In the genomic region with DNA sequence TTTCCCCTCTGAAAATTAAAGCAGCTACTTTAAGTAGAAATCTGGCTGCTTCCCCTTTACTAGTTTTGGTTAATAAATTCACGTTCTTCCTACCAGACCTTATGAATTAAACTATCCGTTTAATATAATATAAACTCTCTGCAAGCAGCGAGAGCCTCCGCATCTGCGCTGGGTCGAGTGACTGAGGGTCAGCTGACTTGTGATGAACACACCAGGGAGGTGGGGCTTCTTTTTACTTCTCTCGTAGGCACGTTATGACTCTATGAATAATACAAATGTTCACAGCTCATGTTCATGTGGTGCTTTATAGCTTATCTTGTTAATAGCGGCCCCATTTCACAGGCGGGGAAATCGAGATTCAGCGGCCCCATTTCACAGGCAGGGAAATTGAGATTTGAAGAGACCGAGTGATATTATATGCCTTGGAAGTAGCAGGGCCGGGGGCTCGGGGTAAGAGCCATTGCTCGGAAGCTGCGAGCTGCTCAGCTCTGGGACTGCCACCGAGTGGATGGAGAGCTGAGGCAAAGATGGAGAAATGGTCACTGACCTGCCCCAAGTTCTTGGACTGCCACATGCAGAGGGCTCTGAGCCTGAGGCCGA, we compare ENCODE assay signal across 10 cellular contexts. TPM values are rescaled to one million over a fixed set of nuclear protein-coding genes. Genes with fewer than 3 reads are reported as not detected.
A peak's percentile ranks its signal among the peaks of the same experiment; 100 is the strongest.
DNase-seq lines count a peak whose midpoint lies in the region; TF ChIP-seq lines count a peak whose summit lies in the region.
"Had no signal": no experiment of that assay in that cellular context is flagged by ENCODE, and none has a peak within 500 bp of the region (broad histone marks: within the 10 kb centered on the region; RNA-seq: fewer than 3 reads in every experiment).

No MANE protein-coding gene starts in this region.

- intact Hi-C loops in PC-9 (cut with micrococcal nuclease; ENCODE audit: unreplicated experiment) (no loop called here), spleen (cut with DNase I; ENCODE audit: low total_unique reads) (no loop called here), Calu3 (cut with micrococcal nuclease; ENCODE audit: unreplicated experiment) (no loop called here)

- H3K79me2 ChIP-seq in PC-9 (ENCODE audit: low read depth): peaks cover 8% of the 10 kb centered on the region; the same call in 1 of the 2 replicates

- H3K27me3 ChIP-seq in PC-9 (ENCODE audit: insufficient read depth, low read depth): no peaks in the 10 kb centered on the region
- H3K27me3 ChIP-seq in cardiac muscle cell: no peaks in the 10 kb centered on the region
- peaks cover 0 to 44% (median 0%) of the 10 kb centered on the region in 7 donors for H3K27me3 ChIP-seq in spleen (replicated peaks in 1 of 7)

- no peak for TF ChIP-seq POLR2A in spleen (IDR thresholded peaks at IDR 0.05)

- no peak overlapping the region for H2AFZ ChIP-seq in PC-9

- H3K36me3 Mint-ChIP-seq in Calu3 (ENCODE audit: insufficient read depth, unreplicated experiment): peaks cover 12% of the 10 kb centered on the region

- no peak overlapping the region for H3K27ac Mint-ChIP-seq in Calu3 (ENCODE audit: unreplicated experiment)

- peaks cover 63% of the 10 kb centered on the region for H3F3A ChIP-seq in PC-9 (ENCODE audit: insufficient read depth, low read depth)

- DNase-seq in NCI-H2227 (lab: John Stamatoyannopoulos, UW; ENCODE audit: unreplicated experiment): peak; percentile 24
- no peak for DNase-seq in NCI-H2227 treated with DMSO at 0.1 percent for 48 hours (lab: John Stamatoyannopoulos, UW)
- DNase-seq in PC-9: no peak
- no peak for DNase-seq in cardiac muscle cell (ENCODE audit: low read depth in 1 of 2, low spot score in 1 of 2)
- peak; percentile 39 for DNase-seq in spleen
- DNase-seq in Calu3: no peak
- DNase-seq in NCI-H524 (lab: John Stamatoyannopoulos, UW): no peak
- no peak for DNase-seq in NCI-H1105 treated with DMSO at 0.1 percent for 48 hours (lab: John Stamatoyannopoulos, UW)
- DNase-seq: activated CD4-positive, CD25-positive, alpha-beta regulatory T cell treated with anti-CD3 and anti-CD28 coated beads, Interleukin-2, amount 50 U/mL, for 72 hours; anterior cingulate cortex had no signal

- CTCF ChIA-PET in PC-9 (lab: Charles Lee) (interaction anchor here (0.9 to 1.1 kb wide), 2 partner anchors 18 to 46 kb away, joined by 3 to 7 read pairs; no protein-coding TSS in a partner anchor), Calu3 (lab: Charles Lee) (interaction anchor here (1.2 kb wide), 1 partner anchor 47 kb away, joined by 6 read pairs; no protein-coding TSS in a partner anchor)

- H3K9me3 Mint-ChIP-seq in Calu3 (ENCODE audit: low read depth, unreplicated experiment): no peaks in the 10 kb centered on the region

- peaks cover 23% of the 10 kb centered on the region for H3K4me1 ChIP-seq in PC-9 (replicated peaks; ENCODE audit: insufficient read depth)
- H3K4me1 ChIP-seq in cardiac muscle cell (ENCODE audit: low read depth): peaks cover 23% of the 10 kb centered on the region
- peaks cover 0 to 39% (median 20%) of the 10 kb centered on the region in 6 donors for H3K4me1 ChIP-seq in spleen

- H3K4me3 Mint-ChIP-seq in Calu3 (ENCODE audit: low read depth, unreplicated experiment): no peak overlapping the region

- H3K4me1 Mint-ChIP-seq in Calu3 (ENCODE audit: low read depth, unreplicated experiment): peaks cover 33% of the 10 kb centered on the region

- 76 to 84% (median 77%) methylated on average over 19 of the region's 19 CpGs for WGBS in spleen, 5 donors

- 0 out of 2 replicates have a peak overlapping the region, but pooled peaks have one; percentile 64 for H3K4me2 ChIP-seq in PC-9

- BruUV-seq in PC-9 (replicated peaks; lab: Mats Ljungman, UMichigan): no TSS peak
- BruUV-seq in Calu3 (replicated peaks; lab: Mats Ljungman, UMichigan): no TSS peak

- no peak for TF ChIP-seq CTCF in PC-9 (conservative IDR thresholded peaks at IDR 0.05)
- TF ChIP-seq CTCF in cardiac muscle cell (IDR thresholded peaks at IDR 0.05; ENCODE audit: low read depth, low read length): no peak
- no peak for TF ChIP-seq CTCF in spleen (IDR thresholded peaks at IDR 0.05 in 8 of 11, conservative IDR thresholded peaks at IDR 0.05 in 3 of 11)
- no peak for TF ChIP-seq CTCF in Calu3 (IDR thresholded peaks at IDR 0.05; ENCODE audit: unreplicated experiment)

- POLR2A ChIA-PET in PC-9 (lab: Charles Lee; ENCODE audit: unreplicated experiment): interaction anchor here (0.6 kb wide), 1 partner anchor 84 kb away, joined by 5 read pairs; no protein-coding TSS in a partner anchor

- no peaks in the 10 kb centered on the region for H3K9me2 ChIP-seq in PC-9 (ENCODE audit: insufficient read depth)

- H3K36me3 ChIP-seq in PC-9 (ENCODE audit: low read depth) (no peaks in the 10 kb centered on the region), cardiac muscle cell (no peaks in the 10 kb centered on the region), spleen (no peaks in the 10 kb centered on the region)

- no peak overlapping the region for H3K27ac ChIP-seq in PC-9
- H3K27ac ChIP-seq in cardiac muscle cell: peak overlapping the region; percentile 64
- peak overlapping the region in 3 of 8 donors; percentile 11 to 38 (median 24) for H3K27ac ChIP-seq in spleen

- H4K20me1 ChIP-seq in PC-9 (ENCODE audit: insufficient read depth): no peaks in the 10 kb centered on the region

- H3K9me3 ChIP-seq in PC-9 (ENCODE audit: insufficient read depth, low read depth) (no peaks in the 10 kb centered on the region), cardiac muscle cell (ENCODE audit: low read depth) (no peaks in the 10 kb centered on the region), spleen (no peaks in the 10 kb centered on the region)

- H3K4me3 ChIP-seq in PC-9 (no peak overlapping the region), cardiac muscle cell (no peak overlapping the region), spleen (peak overlapping the region in 3 of 8 donors; percentile 5 to 39 (median 10))

- peaks cover 39% of the 10 kb centered on the region for H3K27me3 Mint-ChIP-seq in Calu3 (ENCODE audit: unreplicated experiment)

RNA-seq across cellular contexts. Expression of gene MUC4, which starts 8.3 kb away (rescaled TPM):
- total RNA-seq in PC-9 (2021) (63.7 and 84.4 TPM in 2 replicates), cardiac muscle cell (not detected in 2 replicates), spleen (not detected), Calu3 (2022) (3.6 and 4.6 TPM in 2 replicates)
- polyA plus RNA-seq in cardiac muscle cell (0.16 and 0.25 TPM in 2 replicates), spleen (under 1 TPM in 2 of 3 donors, not detected in 1; 0.02 to 0.03 TPM)

Comparison
In these comparisons a context has a peak if more than half of its experiments do, and no peak if none do; other contexts are left out.
1. DNase-seq: peak in NCI-H2227 (single experiment) and spleen (single experiment); none in NCI-H2227 treated with DMSO at 0.1 percent for 48 hours (single experiment), PC-9 (0 of 2), cardiac muscle cell (0 of 2), Calu3 (single experiment), NCI-H524 (0 of 2) and NCI-H1105 treated with DMSO at 0.1 percent for 48 hours (single experiment).
2. RNA of gene MUC4, which starts 8.3 kb away (total RNA-seq): 63.7 to 84.4 TPM in PC-9; 3.6 to 4.6 TPM in Calu3, not detected in cardiac muscle cell and not detected in spleen; every median in the first group is over 10 times any median in the second.